ENCODE assay signal across 28 cellular contexts in genomic region chr3:140948460-140949249, GRCh38.
"Had no signal": no experiment of that assay in that cellular context is flagged by ENCODE, and none has a peak within 500 bp of the region (broad histone marks: within the 10 kb centered on the region; RNA-seq: fewer than 3 reads in every experiment).

No MANE protein-coding gene starts in this region.

- FAIRE-seq: endothelial cell of umbilical vein, keratinocyte had no signal

- H3K9me3 Mint-ChIP-seq: activated B cell treated with CpG ODN at 0.5 μM for 24 hours; activated CD8-positive, alpha-beta T cell treated with anti-CD3 and anti-CD28 coated beads for 36 hours; activated naive CD4-positive, alpha-beta T cell treated with anti-CD3 and anti-CD28 coated beads, Interleukin-2, amount 50 U/mL, for 24 hours; activated naive CD8-positive, alpha-beta T cell treated with anti-CD3 and anti-CD28 coated beads, Interleukin-2, amount 50 U/mL, for 24 hours; activated T-cell treated with anti-CD3 and anti-CD28 coated beads, Interleukin-2, amount 50 U/mL, for 4 hours; activated T-helper 2 cell treated with anti-CD3 and anti-CD28 coated beads, Interferon-gamma antibody, Interleukin-2, Interleukin-4, amounts not matched to agents 10 μg/mL and 5 μg/mL and 100 μg/mL, durations not matched to agents 14 hours and 24 hours and 36 hours; effector memory CD8-positive, alpha-beta T cell; naive thymus-derived CD4-positive, alpha-beta T cell had no signal

- H3K27ac ChIP-seq: skin epidermis, upper lobe of left lung, vagina had no signal

- ATAC-seq: activated CD8-positive, alpha-beta T cell treated with anti-CD3 and anti-CD28 coated beads for 36 hours; activated naive CD8-positive, alpha-beta T cell treated with anti-CD3 and anti-CD28 coated beads, Interleukin-2, amount 50 U/mL, for 24 hours; activated T-cell treated with anti-CD3 and anti-CD28 coated beads, Interleukin-2, amount 50 U/mL, for 4 hours; effector memory CD8-positive, alpha-beta T cell; left colon; naive thymus-derived CD4-positive, alpha-beta T cell; sciatic nerve; stimulated activated naive CD8-positive, alpha-beta T cell treated with anti-CD3 and anti-CD28 coated beads, Interleukin-15, Interleukin-2, amounts not matched to agents 100 U/mL and 50 U/mL, for 24 hours; T-helper 17 cell had no signal

- H3K9me3 ChIP-seq: upper lobe of left lung, vagina had no signal

- H3K27me3 Mint-ChIP-seq: activated B cell treated with CpG ODN at 0.5 μM for 24 hours; activated CD8-positive, alpha-beta T cell treated with anti-CD3 and anti-CD28 coated beads for 36 hours; activated naive CD4-positive, alpha-beta T cell treated with anti-CD3 and anti-CD28 coated beads, Interleukin-2, amount 50 U/mL, for 24 hours; activated naive CD8-positive, alpha-beta T cell treated with anti-CD3 and anti-CD28 coated beads, Interleukin-2, amount 50 U/mL, for 24 hours; effector memory CD8-positive, alpha-beta T cell; naive thymus-derived CD4-positive, alpha-beta T cell; T-helper 17 cell had no signal

- H3K27ac Mint-ChIP-seq: activated B cell treated with CpG ODN at 0.5 μM for 24 hours; activated CD8-positive, alpha-beta T cell treated with anti-CD3 and anti-CD28 coated beads for 36 hours; activated naive CD4-positive, alpha-beta T cell treated with anti-CD3 and anti-CD28 coated beads, Interleukin-2, amount 50 U/mL, for 24 hours; activated naive CD8-positive, alpha-beta T cell treated with anti-CD3 and anti-CD28 coated beads, Interleukin-2, amount 50 U/mL, for 24 hours; activated T-helper 2 cell treated with anti-CD3 and anti-CD28 coated beads, Interferon-gamma antibody, Interleukin-2, Interleukin-4, amounts not matched to agents 10 μg/mL and 5 μg/mL and 100 μg/mL, durations not matched to agents 14 hours and 24 hours and 36 hours; naive thymus-derived CD4-positive, alpha-beta T cell; T-helper 17 cell had no signal

- H3K4me3 Mint-ChIP-seq: activated B cell treated with CpG ODN at 0.5 μM for 24 hours; activated CD8-positive, alpha-beta T cell treated with anti-CD3 and anti-CD28 coated beads for 36 hours; activated naive CD4-positive, alpha-beta T cell treated with anti-CD3 and anti-CD28 coated beads, Interleukin-2, amount 50 U/mL, for 24 hours; activated naive CD8-positive, alpha-beta T cell treated with anti-CD3 and anti-CD28 coated beads, Interleukin-2, amount 50 U/mL, for 24 hours; activated T-cell treated with anti-CD3 and anti-CD28 coated beads, Interleukin-2, amount 50 U/mL, for 4 hours; effector memory CD8-positive, alpha-beta T cell; T-helper 17 cell had no signal

- H3K36me3 ChIP-seq: upper lobe of left lung, vagina had no signal

- DNase-seq: activated B cell treated with CpG ODN at 0.5 μM for 24 hours; activated CD4-positive, alpha-beta T cell treated with anti-CD3 and anti-CD28 coated beads, Interleukin-2, amount 50 U/mL, for 1 hour; activated CD8-positive, alpha-beta T cell treated with anti-CD3 and anti-CD28 coated beads for 36 hours; activated naive CD8-positive, alpha-beta T cell treated with anti-CD3 and anti-CD28 coated beads, Interleukin-2, amount 50 U/mL, for 24 hours; activated T-cell treated with anti-CD3 and anti-CD28 coated beads, Interleukin-2, amount 50 U/mL, for 4 hours; amygdala; caudate nucleus; cortex of kidney; effector memory CD8-positive, alpha-beta T cell; head of caudate nucleus; hippocampal formation; left colon; mammary epithelial cell; midbrain; naive thymus-derived CD4-positive, alpha-beta T cell; stimulated activated CD4-positive, alpha-beta T cell treated with anti-CD3 and anti-CD28 coated beads, Interleukin-12 subunit alpha, Interleukin-12 subunit beta, amount 100 ng/mL, for 4 hours; stimulated activated CD4-positive, alpha-beta T cell treated with anti-CD3 and anti-CD28 coated beads, Interleukin-4, amount 100 ng/mL, for 1 hour; stimulated activated naive CD8-positive, alpha-beta T cell treated with anti-CD3 and anti-CD28 coated beads, Interleukin-15, Interleukin-2, amounts not matched to agents 100 U/mL and 50 U/mL, for 24 hours; T-helper 17 cell; T1000; upper lobe of left lung had no signal

- H3K4me3 ChIP-seq: skin epidermis, upper lobe of left lung, vagina had no signal

- H3K27me3 ChIP-seq: upper lobe of left lung, vagina had no signal
